In genomic region chr16:71929048-71929447, GRCh38 we compare ENCODE assay signal across 10 cellular contexts. TPM values are rescaled to one million over a fixed set of nuclear protein-coding genes. Genes with fewer than 3 reads are reported as not detected.
DNase-seq lines count a peak whose midpoint lies in the region; ATAC-seq and TF ChIP-seq lines count a peak whose summit lies in the region.
"Had no signal": no experiment of that assay in that cellular context is flagged by ENCODE, and none has a peak within 500 bp of the region (broad histone marks: within the 10 kb centered on the region; RNA-seq: fewer than 3 reads in every experiment).

No MANE protein-coding gene starts in this region.

- H3K36me3 ChIP-seq in adipocyte (ENCODE audit: control insufficient read depth, insufficient read depth, low read length, severe bottlenecking) (peaks cover 79% of the 10 kb centered on the region), sigmoid colon (peaks cover 12 to 46% (median 19%) of the 10 kb centered on the region in 4 donors), neuronal stem cell (replicated peaks in 1 of 2; ENCODE audit: control insufficient read depth in 2 of 2, insufficient read depth in 2 of 2, low read length in 2 of 2) (peaks cover 33 to 97% of the 10 kb centered on the region in 2 donors), colonic mucosa (peaks cover 23% of the 10 kb centered on the region)

- H3K27ac ChIP-seq in sigmoid colon (peak overlapping the region; percentile 69 to 87 (median 74)), neuronal stem cell (replicated peaks; ENCODE audit: low read length) (no peak overlapping the region), colonic mucosa (no peak overlapping the region)

- H3K4me3 ChIP-seq in adipocyte (ENCODE audit: low read length) (peak overlapping the region; percentile 29), sigmoid colon (no peak overlapping the region), neuronal stem cell (ENCODE audit: low read length in 2 of 2) (no peak overlapping the region), colonic mucosa (no peak overlapping the region)

- ATAC-seq in GM18511 (IDR thresholded peaks at IDR 0.05; ENCODE audit: unreplicated experiment) (no peak), HG03139 (IDR thresholded peaks at IDR 0.05; ENCODE audit: unreplicated experiment) (no peak)
- ATAC-seq: WTC11 had no signal

- no peak overlapping the region for H3K18ac ChIP-seq in neuronal stem cell (ENCODE audit: low read length)

- peak in 1 of 4 donors; percentile 53 for TF ChIP-seq EP300 in sigmoid colon (IDR thresholded peaks at IDR 0.05)

- H3K27me3 ChIP-seq in adipocyte (replicated peaks; ENCODE audit: control insufficient read depth, insufficient read depth, low read length) (no peaks in the 10 kb centered on the region), sigmoid colon (no peaks in the 10 kb centered on the region), neuronal stem cell (ENCODE audit: control insufficient read depth in 3 of 3, insufficient read depth in 3 of 3, low read depth in 1 of 3, low read length in 3 of 3) (no peaks in the 10 kb centered on the region), colonic mucosa (no peaks in the 10 kb centered on the region)

- H2BK120ac ChIP-seq in neuronal stem cell (ENCODE audit: low read depth, low read length), result no peak overlapping the region

- no peak overlapping the region for H3K4ac ChIP-seq in neuronal stem cell (ENCODE audit: low read length)

- H3K9ac ChIP-seq in adipocyte (ENCODE audit: low read length) (no peak overlapping the region), neuronal stem cell (ENCODE audit: low read depth, low read length, poor library complexity) (no peak overlapping the region), colonic mucosa (ENCODE audit: low read depth in 2 of 2, low read length in 2 of 2) (no peak overlapping the region)

- no peak overlapping the region for H2BK15ac ChIP-seq in neuronal stem cell (ENCODE audit: low read length)

- H2AFZ ChIP-seq in neuronal stem cell (ENCODE audit: low read length), result no peak overlapping the region

- H2BK5ac ChIP-seq in neuronal stem cell (ENCODE audit: low read length), result no peak overlapping the region

- no peak overlapping the region for H2AK5ac ChIP-seq in neuronal stem cell (ENCODE audit: low read depth, low read length)

- H3K4me2 ChIP-seq in neuronal stem cell (ENCODE audit: insufficient read depth, low read length, poor library complexity, severe bottlenecking), result no peak overlapping the region

- H4K91ac ChIP-seq in neuronal stem cell (ENCODE audit: low read depth, low read length, poor library complexity), result no peak overlapping the region

- no peak for TF ChIP-seq CTCF in sigmoid colon (IDR thresholded peaks at IDR 0.05)
- TF ChIP-seq CTCF in colonic mucosa (IDR thresholded peaks at IDR 0.05), result no peak

- no peak overlapping the region for H4K8ac ChIP-seq in neuronal stem cell (ENCODE audit: low read depth, low read length)

- TF ChIP-seq POLR2A in sigmoid colon (IDR thresholded peaks at IDR 0.05), result no peak

- no peak overlapping the region for H3K23ac ChIP-seq in neuronal stem cell (ENCODE audit: low read depth, low read length, poor library complexity)

- H3K14ac ChIP-seq in neuronal stem cell (ENCODE audit: low read length), result no peak overlapping the region

- H3K9me3 ChIP-seq in adipocyte (ENCODE audit: control insufficient read depth, low read length), result no peaks in the 10 kb centered on the region
- H3K9me3 ChIP-seq in sigmoid colon, result no peaks in the 10 kb centered on the region
- H3K9me3 ChIP-seq in neuronal stem cell (replicated peaks in 1 of 2; ENCODE audit: control insufficient read depth in 2 of 2, insufficient read depth in 1 of 2, low read depth in 1 of 2, low read length in 2 of 2), result no peaks in the 10 kb centered on the region
- H3K9me3 ChIP-seq in colonic mucosa, result no peaks in the 10 kb centered on the region

- intact Hi-C loops in head of caudate nucleus (cut with DNase I) (no loop called here), sigmoid colon (cut with DNase I) (no loop called here), colonic mucosa (cut with DNase I) (no loop called here)

- WGBS in sigmoid colon, 2 donors, result 71 to 77% methylated on average over 3 of the region's 3 CpGs
- no CpG with 5 or more reads among the region's 3 CpGs for WGBS in neuronal stem cell (ENCODE audit: extremely low coverage in 2 of 2, insufficient read length in 2 of 2, insufficient replicate concordance in 1 of 2), 2 donors

- DNase-seq in EH (ENCODE audit: low read depth), result peak; percentile 90
- peak; percentile 72 for DNase-seq in adipocyte (ENCODE audit: low read depth)
- peak in 31 of 42 donors; percentile 17 to 79 (median 40) for DNase-seq in head of caudate nucleus
- DNase-seq in sigmoid colon, result peak; percentile 82
- DNase-seq in neuronal stem cell (ENCODE audit: low spot score), result no peak
- no peak for DNase-seq in colonic mucosa
- DNase-seq: kidney had no signal

- no peaks in the 10 kb centered on the region for H3K79me1 ChIP-seq in neuronal stem cell (ENCODE audit: low read depth, low read length)

- H3K4me1 ChIP-seq in adipocyte (ENCODE audit: control insufficient read depth, insufficient read depth, low read length), result peaks cover 46% of the 10 kb centered on the region
- H3K4me1 ChIP-seq in sigmoid colon, result peaks cover 0 to 61% (median 46%) of the 10 kb centered on the region in 4 donors
- H3K4me1 ChIP-seq in neuronal stem cell (ENCODE audit: control insufficient read depth in 2 of 2, insufficient read depth in 1 of 2, low read depth in 1 of 2, low read length in 2 of 2), result no peaks in the 10 kb centered on the region
- H3K4me1 ChIP-seq in colonic mucosa, result peaks cover 12% of the 10 kb centered on the region

- no peak overlapping the region for H2BK12ac ChIP-seq in neuronal stem cell (ENCODE audit: low read length)

RNA-seq across cellular contexts. Expression of gene IST1, which starts 33.7 kb away (rescaled TPM):
- total RNA-seq in sigmoid colon, result 100 to 1,000 TPM; 117 to 176 (median 170) TPM
- 100 to 1,000 TPM; 133 to 182 (median 155) TPM for polyA plus RNA-seq in sigmoid colon
- polyA plus RNA-seq in neuronal stem cell (2013, experiment 1 of 2), result 152 TPM
- 149 TPM for polyA plus RNA-seq in neuronal stem cell (2013, experiment 2 of 2)
- 100 to 1,000 TPM; 180 to 304 TPM for total RNA-seq in colonic mucosa

RNA-seq across cellular contexts. Expression of gene ZNF821, which starts 45.1 kb away (rescaled TPM):
- total RNA-seq in sigmoid colon, result 1 to 10 TPM; 2.3 to 9.5 (median 7.5) TPM
- 10 to 100 TPM in 2 of 3 donors, 1 to 10 TPM in 1; 10.0 to 16.8 (median 11.8) TPM for polyA plus RNA-seq in sigmoid colon
- polyA plus RNA-seq in neuronal stem cell (2013, experiment 1 of 2), result 11.3 TPM
- 10.8 TPM for polyA plus RNA-seq in neuronal stem cell (2013, experiment 2 of 2)
- total RNA-seq in colonic mucosa, result 10 to 100 TPM in 1 of 2 donors, 1 to 10 TPM in 1; 6.3 to 10.1 TPM

Comparison
In these comparisons a context has a peak if more than half of its experiments do, and no peak if none do; other contexts are left out.
1. DNase-seq: peak in EH (single experiment), adipocyte (single experiment), head of caudate nucleus (31 of 42) and sigmoid colon (single experiment); none in neuronal stem cell (single experiment) and colonic mucosa (single experiment).
2. H3K27ac ChIP-seq: peak in sigmoid colon (4 of 4); none in neuronal stem cell (single experiment) and colonic mucosa (single experiment).